Comparison of ENCODE assay signal across 1 cellular context in genomic region chr2:10599921-10600320, GRCh38.
TF ChIP-seq lines count a peak whose summit lies in the region.

No MANE protein-coding gene starts in this region.

TF ChIP-seq in GM23338, 12 proteins besides CTCF, POLR2A, EP300 and RAD21 (continued from another document):
- TF ChIP-seq REST (IDR thresholded peaks at IDR 0.05; ENCODE audit: unreplicated experiment) (no peak), NANOG (IDR thresholded peaks at IDR 0.05; ENCODE audit: borderline replicate concordance) (no peak)
TF ChIP-seq in GM23338: peak in this region for 0.
